Comparison of ENCODE assay signal across 8 cellular contexts in genomic region chr1:966135-966602, GRCh38.
DNase-seq lines count a peak whose midpoint lies in the region; ATAC-seq lines count a peak whose summit lies in the region.

Gene PLEKHN1, plus strand, starts transcription at chr1:966482. Its CDS starts 50 bp downstream, at chr1:966532.

- H3K9me3 ChIP-seq in iPS-18c (ENCODE audit: control insufficient read depth, insufficient read depth, low read length): peaks cover 2% of the 10 kb centered on the region

- peak within 1 kb of the TSS; percentile 84 for H3K4me3 Mint-ChIP-seq in activated naive CD4-positive, alpha-beta T cell treated with anti-CD3 and anti-CD28 coated beads, Interleukin-2, amount 50 U/mL, for 24 hours
- H3K4me3 Mint-ChIP-seq in stimulated activated naive B cell treated with anti-CD40 and anti-IgM and Interleukin-4, amounts not matched to agents 10 μg/mL and 1 μg/mL and 100 μg/mL, for 72 hours: peak within 1 kb of the TSS; percentile 84 to 87

- no peak within 1 kb of the TSS for H3K27ac Mint-ChIP-seq in activated naive CD4-positive, alpha-beta T cell treated with anti-CD3 and anti-CD28 coated beads, Interleukin-2, amount 50 U/mL, for 24 hours
- no peak within 1 kb of the TSS for H3K27ac Mint-ChIP-seq in stimulated activated naive B cell treated with anti-CD40 and anti-IgM and Interleukin-4, amounts not matched to agents 10 μg/mL and 1 μg/mL and 100 μg/mL, for 72 hours

- peaks cover 6% of the 10 kb centered on the region for H3K27me3 Mint-ChIP-seq in activated naive CD4-positive, alpha-beta T cell treated with anti-CD3 and anti-CD28 coated beads, Interleukin-2, amount 50 U/mL, for 24 hours
- H3K27me3 Mint-ChIP-seq in stimulated activated naive B cell treated with anti-CD40 and anti-IgM and Interleukin-4, amounts not matched to agents 10 μg/mL and 1 μg/mL and 100 μg/mL, for 72 hours: peaks cover 16 to 20% of the 10 kb centered on the region in 2 donors

- ATAC-seq in GM19023 (IDR thresholded peaks at IDR 0.05; ENCODE audit: unreplicated experiment): peak; percentile 41
- peak; percentile 72 to 79 for ATAC-seq in stimulated activated naive B cell treated with anti-CD40 and anti-IgM and Interleukin-4, amounts not matched to agents 10 μg/mL and 1 μg/mL and 100 μg/mL, for 72 hours (replicated peaks)

- peaks cover 1% of the 10 kb centered on the region for H3K36me3 Mint-ChIP-seq in activated naive CD4-positive, alpha-beta T cell treated with anti-CD3 and anti-CD28 coated beads, Interleukin-2, amount 50 U/mL, for 24 hours
- H3K36me3 Mint-ChIP-seq in stimulated activated naive B cell treated with anti-CD40 and anti-IgM and Interleukin-4, amounts not matched to agents 10 μg/mL and 1 μg/mL and 100 μg/mL, for 72 hours: peaks cover 6 to 18% of the 10 kb centered on the region in 2 donors

- H3K4me1 Mint-ChIP-seq in activated naive CD4-positive, alpha-beta T cell treated with anti-CD3 and anti-CD28 coated beads, Interleukin-2, amount 50 U/mL, for 24 hours: no peaks in the 10 kb centered on the region
- H3K4me1 Mint-ChIP-seq in stimulated activated naive B cell treated with anti-CD40 and anti-IgM and Interleukin-4, amounts not matched to agents 10 μg/mL and 1 μg/mL and 100 μg/mL, for 72 hours: peaks cover 9 to 30% of the 10 kb centered on the region in 2 donors

- H3K4me3 ChIP-seq in iPS-18c (ENCODE audit: insufficient read depth, low read depth, low read length): peak within 1 kb of the TSS; percentile 59

- DNase-seq in 8988T (peak; percentile 92), HuH-7.5 (ENCODE audit: low spot score) (peak; percentile 83), NCI-H1105 (lab: John Stamatoyannopoulos, UW) (no peak)
- no peak for DNase-seq in stimulated activated naive B cell treated with anti-CD40 and anti-IgM and Interleukin-4, amounts not matched to agents 10 μg/mL and 1 μg/mL and 100 μg/mL, for 72 hours
- no peak for DNase-seq in stimulated activated naive CD4-positive, alpha-beta T cell treated with Interleukin-2 at 50 U/mL for 16 hours (lab: John Stamatoyannopoulos, UW)

- H3K9me3 Mint-ChIP-seq in activated naive CD4-positive, alpha-beta T cell treated with anti-CD3 and anti-CD28 coated beads, Interleukin-2, amount 50 U/mL, for 24 hours: no peaks in the 10 kb centered on the region
- H3K9me3 Mint-ChIP-seq in stimulated activated naive B cell treated with anti-CD40 and anti-IgM and Interleukin-4, amounts not matched to agents 10 μg/mL and 1 μg/mL and 100 μg/mL, for 72 hours: no peaks in the 10 kb centered on the region

Comparison
In these comparisons a context has a peak if more than half of its experiments do, and no peak if none do; other contexts are left out.
1. DNase-seq: peak in 8988T (single experiment) and HuH-7.5 (single experiment); none in stimulated activated naive B cell treated with anti-CD40 and anti-IgM and Interleukin-4, amounts not matched to agents 10 μg/mL and 1 μg/mL and 100 μg/mL, for 72 hours (single experiment), stimulated activated naive CD4-positive, alpha-beta T cell treated with Interleukin-2 at 50 U/mL for 16 hours (single experiment) and NCI-H1105 (single experiment).